9 cellular contexts compared by ENCODE assay signal in genomic region chr11:22787565-22788162, GRCh38. TPM values are rescaled to one million over a fixed set of nuclear protein-coding genes. Genes with fewer than 3 reads are reported as not detected.
A peak's percentile ranks its signal among the peaks of the same experiment; 100 is the strongest.
DNase-seq lines count a peak whose midpoint lies in the region; ATAC-seq and TF ChIP-seq lines count a peak whose summit lies in the region.
"Had no signal": no experiment of that assay in that cellular context is flagged by ENCODE, and none has a peak within 500 bp of the region (broad histone marks: within the 10 kb centered on the region; RNA-seq: fewer than 3 reads in every experiment).

No MANE protein-coding gene starts in this region.

- H3K14ac ChIP-seq in IMR-90 (replicated peaks; ENCODE audit: low read depth, low read length) = no peak overlapping the region

- no peak overlapping the region for H2BK5ac ChIP-seq in IMR-90 (ENCODE audit: low read depth, low read length, poor library complexity, severe bottlenecking)

- H3K36me3 ChIP-seq in IMR-90 (ENCODE audit: control insufficient read depth, insufficient read depth, low read length) (no peaks in the 10 kb centered on the region), OCI-LY1 (ENCODE audit: insufficient read depth, low read length) (no peaks in the 10 kb centered on the region), thoracic aorta (no peaks in the 10 kb centered on the region)

- dilution Hi-C loops in IMR-90 (cut with HindIII; ENCODE audit: low sequenced_read_pairs, unreplicated experiment) = no loop called here

- H2AFZ ChIP-seq in IMR-90 (replicated peaks; ENCODE audit: low read length, poor library complexity) = no peak overlapping the region
- no peak overlapping the region for H2AFZ ChIP-seq in OCI-LY1 (ENCODE audit: low read length)

- no peak overlapping the region for H4K5ac ChIP-seq in IMR-90 (ENCODE audit: low read depth, low read length)

- H3K9me3 ChIP-seq in IMR-90 (ENCODE audit: control insufficient read depth, insufficient read depth, low read length) (no peaks in the 10 kb centered on the region), OCI-LY1 (ENCODE audit: low read length) (no peaks in the 10 kb centered on the region), thoracic aorta (no peaks in the 10 kb centered on the region)

- peak; percentile 76 for TF ChIP-seq RAD21 in IMR-90 (IDR thresholded peaks at IDR 0.05; ENCODE audit: low read length)

- H3K27ac ChIP-seq in IMR-90 (ENCODE audit: insufficient read depth, low read length) (no peak overlapping the region), OCI-LY1 (ENCODE audit: low read depth, low read length, poor library complexity, severe bottlenecking) (no peak overlapping the region), thoracic aorta (no peak overlapping the region)
- H3K27ac ChIP-seq: skin epidermis had no signal

- H2BK120ac ChIP-seq in IMR-90 (ENCODE audit: low read depth, low read length) = no peak overlapping the region

- H3K9me1 ChIP-seq in IMR-90 (ENCODE audit: insufficient read depth, low read length) = no peaks in the 10 kb centered on the region

- H2BK15ac ChIP-seq in IMR-90 (ENCODE audit: low read depth, low read length) = no peak overlapping the region

- H3F3A ChIP-seq in OCI-LY1 (ENCODE audit: insufficient read depth, low read length) = no peaks in the 10 kb centered on the region

- no peak for DNase-seq in CD14-positive monocyte (ENCODE audit: low spot score)
- peak; percentile 56 for DNase-seq in IMR-90
- peak; percentile 56 for DNase-seq in MCF 10A (ENCODE audit: unreplicated experiment)
- peak; percentile 70 for DNase-seq in left kidney (ENCODE audit: low read depth, low spot score)
- no peak for DNase-seq in thoracic aorta (ENCODE audit: low spot score)

- no peak for TF ChIP-seq POLR2A in IMR-90 (IDR thresholded peaks at IDR 0.05; ENCODE audit: low read depth, low read length)

- no peak overlapping the region for H2AK5ac ChIP-seq in IMR-90 (ENCODE audit: low read depth, low read length)

- H3K79me2 ChIP-seq in OCI-LY1 (ENCODE audit: insufficient read depth, low read length) = no peaks in the 10 kb centered on the region

- no peak overlapping the region for H4K91ac ChIP-seq in IMR-90 (ENCODE audit: insufficient read depth, low read depth, low read length)

- no peak overlapping the region for H3K4ac ChIP-seq in IMR-90 (ENCODE audit: low read depth, low read length)

- H3K27me3 ChIP-seq in IMR-90 (ENCODE audit: control insufficient read depth, insufficient read depth, low read length) = no peaks in the 10 kb centered on the region
- no peaks in the 10 kb centered on the region for H3K27me3 ChIP-seq in OCI-LY1 (ENCODE audit: insufficient read depth, low read length)
- no peaks in the 10 kb centered on the region for H3K27me3 ChIP-seq in thoracic aorta (replicated peaks; ENCODE audit: insufficient read depth)

- no peak overlapping the region for H3K23ac ChIP-seq in IMR-90 (ENCODE audit: low read depth, low read length)

- in situ Hi-C loops in IMR-90 (cut with MboI; ENCODE audit: low sequenced_read_pairs) = loop anchor here (10.0 kb wide), 1 partner anchor 453 kb away; the partner anchor contains the start of gene SLC17A6

- no peaks in the 10 kb centered on the region for H4K20me1 ChIP-seq in IMR-90 (ENCODE audit: insufficient read depth, low read length)
- no peaks in the 10 kb centered on the region for H4K20me1 ChIP-seq in OCI-LY1 (ENCODE audit: insufficient read depth, low read length)

- no peaks in the 10 kb centered on the region for H3K79me1 ChIP-seq in IMR-90 (ENCODE audit: low read depth in 1 of 2, low read length in 2 of 2)

- TF ChIP-seq CTCF in CD14-positive monocyte (IDR thresholded peaks at IDR 0.05) (peak; percentile 81), IMR-90 (conservative IDR thresholded peaks at IDR 0.05; ENCODE audit: low read depth, low read length) (peak; percentile 73), OCI-LY1 (IDR thresholded peaks at IDR 0.05; ENCODE audit: low read length) (peak; percentile 68), MCF 10A (IDR thresholded peaks at IDR 0.05; ENCODE audit: unreplicated experiment) (peak; percentile 52), thoracic aorta (IDR thresholded peaks at IDR 0.05) (peak; percentile 48)

- H3K4me1 ChIP-seq in IMR-90 (ENCODE audit: control insufficient read depth, insufficient read depth, low read length) (0 out of 2 replicates have a peak, but pooled peaks cover 3% of the 10 kb centered on the region), OCI-LY1 (ENCODE audit: insufficient read depth, low read length, severe bottlenecking) (no peaks in the 10 kb centered on the region), thoracic aorta (ENCODE audit: control insufficient read depth in 1 of 2, low read depth in 2 of 2) (no peaks in the 10 kb centered on the region)

- no peaks in the 10 kb centered on the region for H3K9me2 ChIP-seq in OCI-LY1 (ENCODE audit: low read depth, low read length)

- H3K9me3 Mint-ChIP-seq in CD14-positive monocyte (peaks cover 0 to 2% (median 0%) of the 10 kb centered on the region in 7 donors), MCF 10A (ENCODE audit: unreplicated experiment) (no peaks in the 10 kb centered on the region)

- H3K36me3 Mint-ChIP-seq in CD14-positive monocyte (no peaks in the 10 kb centered on the region), MCF 10A (ENCODE audit: insufficient read depth, unreplicated experiment) (no peaks in the 10 kb centered on the region)

- H3K4me1 Mint-ChIP-seq in CD14-positive monocyte = no peaks in the 10 kb centered on the region
- no peaks in the 10 kb centered on the region for H3K4me1 Mint-ChIP-seq in MCF 10A (ENCODE audit: insufficient read depth, unreplicated experiment)

- H3K4me3 ChIP-seq in IMR-90 (ENCODE audit: insufficient read depth, low read depth, low read length) (no peak overlapping the region), OCI-LY1 (ENCODE audit: low read depth, low read length, poor library complexity, severe bottlenecking) (no peak overlapping the region), thoracic aorta (no peak overlapping the region)
- H3K4me3 ChIP-seq: skin epidermis had no signal

- 0 to 100% methylated on average over 1 to 4 of the region's 9 CpGs for WGBS in IMR-90 (ENCODE audit: extremely low coverage in 2 of 2, insufficient read length in 1 of 2), 2 experiments

- H2AK9ac ChIP-seq in IMR-90 (replicated peaks; ENCODE audit: low read depth, low read length, poor library complexity) = no peak overlapping the region

- H3K9ac ChIP-seq in IMR-90 (ENCODE audit: low read depth, low read length) = no peak overlapping the region
- H3K9ac ChIP-seq in OCI-LY1 (ENCODE audit: low read length) = no peak overlapping the region

- no peak overlapping the region for H3K27ac Mint-ChIP-seq in CD14-positive monocyte
- H3K27ac Mint-ChIP-seq in MCF 10A (ENCODE audit: low read depth, unreplicated experiment) = no peak overlapping the region

- CTCF ChIA-PET in IMR-90 (lab: Yijun Ruan, JAX) = interaction anchor here (0.6 to 2.0 kb wide), 11 partner anchors 10 to 460 kb away, joined by 3 to 9 read pairs (median 4); no protein-coding TSS in a partner anchor
- CTCF ChIA-PET in MCF 10A (lab: Yijun Ruan, JAX) = interaction anchor here (0.6 to 2.9 kb wide), 48 partner anchors 8 to 1082 kb away, joined by 3 to 30 read pairs (median 3); no protein-coding TSS in a partner anchor

- H3K18ac ChIP-seq in IMR-90 (ENCODE audit: low read depth, low read length) = no peak overlapping the region

- peaks cover 0 to 2% (median 0%) of the 10 kb centered on the region in 3 donors for H3K27me3 Mint-ChIP-seq in CD14-positive monocyte (ENCODE audit: low read depth in 3 of 3)
- H3K27me3 Mint-ChIP-seq in MCF 10A (ENCODE audit: insufficient read depth, unreplicated experiment) = peaks cover 24% of the 10 kb centered on the region

- POLR2A ChIA-PET in IMR-90 (lab: Charles Lee; ENCODE audit: unreplicated experiment) = no interaction called here
- POLR2A ChIA-PET in MCF 10A (lab: Yijun Ruan, JAX) = no interaction called here

- ATAC-seq in GM18498 (IDR thresholded peaks at IDR 0.05; ENCODE audit: unreplicated experiment) (peak; percentile 39), IMR-90 (ENCODE audit: low read depth) (peak; percentile 83), thoracic aorta (ENCODE audit: insufficient number of reproducible peaks, low FRiP score, low read depth) (no peak), GM19395 (IDR thresholded peaks at IDR 0.05; ENCODE audit: unreplicated experiment) (no peak)

- no peak overlapping the region for H2BK20ac ChIP-seq in IMR-90 (ENCODE audit: low read depth, low read length)

- H3K4me3 Mint-ChIP-seq in CD14-positive monocyte (no peak overlapping the region), MCF 10A (ENCODE audit: unreplicated experiment) (no peak overlapping the region)

- H4K8ac ChIP-seq in IMR-90 (ENCODE audit: low read depth in 2 of 2, low read length in 2 of 2) = no peak overlapping the region

- H3K56ac ChIP-seq in IMR-90 (ENCODE audit: extremely low read depth, insufficient read depth, low read length) = no peak overlapping the region

- intact Hi-C loops in CD14-positive monocyte (cut with micrococcal nuclease) = loop anchor here in 1 of 2 donors (10.0 kb wide), 1 partner anchor 453 kb away; the partner anchor contains the start of gene SLC17A6
- intact Hi-C loops in IMR-90 (cut with micrococcal nuclease) = loop anchor here (1.0 to 2.0 kb wide), 4 partner anchors 117 to 542 kb away; no protein-coding TSS in a partner anchor
- intact Hi-C loops in MCF 10A (cut with micrococcal nuclease) = loop anchor here (1.0 to 2.0 kb wide), 3 partner anchors 117 to 542 kb away; no protein-coding TSS in a partner anchor

- H3K4me2 ChIP-seq in IMR-90 (ENCODE audit: low read depth, low read length) = no peak overlapping the region
- no peak overlapping the region for H3K4me2 ChIP-seq in OCI-LY1 (ENCODE audit: low read length)

- BruUV-seq in IMR-90 (replicated peaks; lab: Mats Ljungman, UMichigan) = no TSS peak
- BruUV-seq in MCF 10A (replicated peaks; lab: Mats Ljungman, UMichigan) = no TSS peak

TF ChIP-seq in IMR-90, 13 proteins besides CTCF, POLR2A, EP300 and RAD21:
- TF ChIP-seq RCOR1 (IDR thresholded peaks at IDR 0.05; ENCODE audit: insufficient replicate concordance, low read length) = no peak
- TF ChIP-seq SMC3 (IDR thresholded peaks at IDR 0.05; ENCODE audit: low read depth, low read length) = peak; percentile 52
TF ChIP-seq in IMR-90: peak in this region for 1.

RNA-seq across cellular contexts. Expression of gene SVIP, which starts 41.9 kb away (rescaled TPM):
- 1 to 10 TPM; 2.6 to 3.1 TPM for polyA plus RNA-seq in CD14-positive monocyte
- 2.0 and 6.1 TPM in 2 replicates for total RNA-seq in IMR-90 (2012; rRNA removed)
- 5.5 and 6.8 TPM in 2 replicates for polyA plus RNA-seq in IMR-90 (2012; rRNA removed)
- 0.34 and 0.73 TPM in 2 replicates for polyA plus RNA-seq in IMR-90 (2012; cell fraction: cytosol; rRNA removed)
- 0.22 and 1.3 TPM in 2 replicates for polyA plus RNA-seq in IMR-90 (2012; cell fraction: nucleus; rRNA removed; ENCODE audit: low replicate concordance)
- 8.6 and 8.8 TPM in 2 replicates for total RNA-seq in MCF 10A (2022)
- total RNA-seq in thoracic aorta = 10 to 100 TPM in 1 of 2 donors, 1 to 10 TPM in 1; 8.5 to 14.0 TPM

Comparison
In these comparisons a context has a peak if more than half of its experiments do, and no peak if none do; other contexts are left out.
1. DNase-seq: peak in IMR-90 (single experiment), MCF 10A (single experiment) and left kidney (single experiment); none in CD14-positive monocyte (single experiment) and thoracic aorta (single experiment).
2. ATAC-seq: peak in GM18498 (single experiment) and IMR-90 (single experiment); none in thoracic aorta (single experiment) and GM19395 (single experiment).
3. Peak in every context shown above with its lines, with median percentiles within 50 percentile points of each other: CTCF ChIP-seq.